ENCODE assay signal across 17 cellular contexts in genomic region chr3:365268-365667, GRCh38.
A peak's percentile ranks its signal among the peaks of the same experiment; 100 is the strongest.
DNase-seq lines count a peak whose midpoint lies in the region; ATAC-seq, FAIRE-seq and TF ChIP-seq lines count a peak whose summit lies in the region.
"Had no signal": no experiment of that assay in that cellular context is flagged by ENCODE, and none has a peak within 500 bp of the region (broad histone marks: within the 10 kb centered on the region; RNA-seq: fewer than 3 reads in every experiment).

No MANE protein-coding gene starts in this region.

- no peak for FAIRE-seq in A549 (lab: Jason Lieb, UNC)

- H3K9me3 ChIP-seq in A549: no peaks in the 10 kb centered on the region
- H3K9me3 ChIP-seq: ascending aorta, transverse colon had no signal

- WGBS in A549 (ENCODE audit: missing lambda C conversion rate): 4% methylated on average over 1 of the region's 1 CpG

- peak in 1 of 2 experiments; percentile 6 for DNase-seq in A549 (ENCODE audit: low read depth in 1 of 2, low spot score in 1 of 2)
- DNase-seq in stimulated activated CD4-positive, alpha-beta T cell treated with anti-CD3 and anti-CD28 coated beads, Interleukin-1b, Interleukin-23, amount 100 ng/mL, for 48 hours: no peak
- DNase-seq in foreskin fibroblast: no peak
- DNase-seq in NCI-H1092 (lab: John Stamatoyannopoulos, UW): no peak
- no peak for DNase-seq in activated CD4-positive, CD25-positive, alpha-beta regulatory T cell (lab: John Stamatoyannopoulos, UW)
- DNase-seq: activated CD4-positive, alpha-beta T cell treated with anti-CD3 and anti-CD28 coated beads for 48 hours; dermis blood vessel endothelial cell; mucosa of descending colon; NCI-H226; stimulated activated CD4-positive, alpha-beta T cell treated with anti-CD3 and anti-CD28 coated beads, Interleukin-15, amount 100 ng/mL, for 24 hours; T-helper 1 cell; transverse colon had no signal

- H3K4me3 ChIP-seq in A549 (no peak overlapping the region), foreskin fibroblast (ENCODE audit: low read depth in 1 of 2, low read length in 2 of 2) (no peak overlapping the region)
- H3K4me3 ChIP-seq: ascending aorta, mucosa of descending colon, transverse colon had no signal

- peak overlapping the region; percentile 5; the same call in 1 of the 3 replicates for H3K4me2 ChIP-seq in A549

- ATAC-seq in A549 (no peak), GM19324 (IDR thresholded peaks at IDR 0.05; ENCODE audit: low FRiP score, unreplicated experiment) (peak; percentile 55), HG02623 (IDR thresholded peaks at IDR 0.05; ENCODE audit: unreplicated experiment) (peak; percentile 54), HG03196 (IDR thresholded peaks at IDR 0.05; ENCODE audit: unreplicated experiment) (peak; percentile 79)
- ATAC-seq: mucosa of descending colon had no signal

- CTCF ChIA-PET in A549 (lab: Yijun Ruan, JAX): no interaction called here

- POLR2A ChIA-PET in A549 (lab: Yijun Ruan, JAX): no interaction called here

- H3K27ac ChIP-seq in A549: no peak overlapping the region
- H3K27ac ChIP-seq: 22Rv1, ascending aorta, transverse colon had no signal

- TF ChIP-seq RAD21 in A549 (conservative IDR thresholded peaks at IDR 0.05 in 1 of 2, IDR thresholded peaks at IDR 0.05 in 1 of 2): no peak

- TF ChIP-seq POLR2A in A549 (IDR thresholded peaks at IDR 0.05; ENCODE audit: low read length): no peak

- H3K4me1 ChIP-seq in A549: no peaks in the 10 kb centered on the region
- H3K4me1 ChIP-seq: ascending aorta, transverse colon had no signal

- TF ChIP-seq EP300 in A549 (IDR thresholded peaks at IDR 0.05): no peak

- no peak for TF ChIP-seq CTCF in A549 (IDR thresholded peaks at IDR 0.05)
- no peak for TF ChIP-seq CTCF in foreskin fibroblast (IDR thresholded peaks at IDR 0.05; ENCODE audit: low read depth, low read length)

TF ChIP-seq in A549, 52 proteins besides CTCF, POLR2A, EP300 and RAD21:
- TF ChIP-seq RARB (CRISPR knock-in tag; IDR thresholded peaks at IDR 0.05) (no peak), FOXS1 (CRISPR knock-in tag; IDR thresholded peaks at IDR 0.05) (no peak), POLR2AphosphoS2 (conservative IDR thresholded peaks at IDR 0.05; ENCODE audit: low read length) (no peak), HMGXB4 (CRISPR knock-in tag; IDR thresholded peaks at IDR 0.05; ENCODE audit: borderline replicate concordance) (no peak), EHMT2 (IDR thresholded peaks at IDR 0.05; ENCODE audit: low read depth) (no peak), FOSL2 (IDR thresholded peaks at IDR 0.05) (no peak), FOSL2 (CRISPR knock-in tag; IDR thresholded peaks at IDR 0.05) (no peak), FOSB (CRISPR knock-in tag; IDR thresholded peaks at IDR 0.05) (no peak), SMC3 (IDR thresholded peaks at IDR 0.05) (no peak), BCL3 (IDR thresholded peaks at IDR 0.05) (no peak), JUNB (IDR thresholded peaks at IDR 0.05) (no peak), PHF8 (IDR thresholded peaks at IDR 0.05; ENCODE audit: borderline replicate concordance, low read depth) (no peak), HEYL (CRISPR knock-in tag; IDR thresholded peaks at IDR 0.05) (no peak)

Comparison
In these comparisons a context has a peak if more than half of its experiments do, and no peak if none do; other contexts are left out.
1. ATAC-seq: peak in GM19324 (single experiment), HG02623 (single experiment) and HG03196 (single experiment); none in A549 (0 of 2).